In the genomic region with DNA sequence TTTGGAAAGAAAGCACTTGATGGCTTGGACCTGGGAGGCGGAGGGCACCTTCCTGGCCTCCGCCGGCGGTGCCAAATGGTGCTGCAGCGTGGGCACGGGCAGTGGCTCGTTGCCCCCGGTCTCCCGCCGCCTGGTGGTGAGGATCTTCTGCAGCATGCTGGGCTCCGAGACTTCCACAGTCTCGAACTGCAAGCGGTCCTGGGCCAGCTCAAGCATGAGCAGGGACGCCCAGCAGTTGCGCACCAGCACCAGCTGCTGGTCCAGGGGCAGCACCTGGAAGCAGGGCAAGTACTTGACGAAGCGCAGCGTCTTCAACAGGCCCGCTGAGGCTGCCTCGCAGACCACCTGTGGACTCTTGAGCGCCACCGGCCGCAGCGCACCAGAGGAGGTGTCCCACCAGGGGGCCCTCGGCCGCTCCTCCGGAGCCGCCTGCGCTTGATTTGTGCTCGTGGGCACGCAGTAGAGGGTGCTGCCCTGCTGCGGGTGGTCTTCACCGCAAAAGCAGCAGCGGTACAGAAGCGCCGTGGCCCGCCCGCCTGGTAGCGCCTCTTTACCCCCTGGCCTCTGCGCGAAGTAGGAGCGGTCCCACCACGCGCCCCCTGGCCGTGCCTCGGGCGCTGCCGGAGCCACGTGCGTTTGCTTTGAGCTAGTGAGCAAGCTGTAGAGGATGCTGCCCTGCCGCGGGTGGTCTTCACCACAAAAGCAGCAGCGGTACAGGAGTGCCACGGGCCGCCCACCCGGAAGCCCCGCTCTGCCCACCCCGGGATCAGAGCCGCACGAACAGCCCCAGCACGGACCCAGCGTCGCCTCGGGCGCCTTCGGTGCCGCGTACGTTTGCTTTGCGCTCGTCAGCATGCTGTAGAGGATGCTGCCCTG, we compare ENCODE assay signal across 1 cellular context.
TF ChIP-seq lines count a peak whose summit lies in the region.

No MANE protein-coding gene starts in this region.

TF ChIP-seq in GM12878, 131 proteins besides CTCF, POLR2A, EP300 and RAD21:
- TF ChIP-seq, protein P1, sequence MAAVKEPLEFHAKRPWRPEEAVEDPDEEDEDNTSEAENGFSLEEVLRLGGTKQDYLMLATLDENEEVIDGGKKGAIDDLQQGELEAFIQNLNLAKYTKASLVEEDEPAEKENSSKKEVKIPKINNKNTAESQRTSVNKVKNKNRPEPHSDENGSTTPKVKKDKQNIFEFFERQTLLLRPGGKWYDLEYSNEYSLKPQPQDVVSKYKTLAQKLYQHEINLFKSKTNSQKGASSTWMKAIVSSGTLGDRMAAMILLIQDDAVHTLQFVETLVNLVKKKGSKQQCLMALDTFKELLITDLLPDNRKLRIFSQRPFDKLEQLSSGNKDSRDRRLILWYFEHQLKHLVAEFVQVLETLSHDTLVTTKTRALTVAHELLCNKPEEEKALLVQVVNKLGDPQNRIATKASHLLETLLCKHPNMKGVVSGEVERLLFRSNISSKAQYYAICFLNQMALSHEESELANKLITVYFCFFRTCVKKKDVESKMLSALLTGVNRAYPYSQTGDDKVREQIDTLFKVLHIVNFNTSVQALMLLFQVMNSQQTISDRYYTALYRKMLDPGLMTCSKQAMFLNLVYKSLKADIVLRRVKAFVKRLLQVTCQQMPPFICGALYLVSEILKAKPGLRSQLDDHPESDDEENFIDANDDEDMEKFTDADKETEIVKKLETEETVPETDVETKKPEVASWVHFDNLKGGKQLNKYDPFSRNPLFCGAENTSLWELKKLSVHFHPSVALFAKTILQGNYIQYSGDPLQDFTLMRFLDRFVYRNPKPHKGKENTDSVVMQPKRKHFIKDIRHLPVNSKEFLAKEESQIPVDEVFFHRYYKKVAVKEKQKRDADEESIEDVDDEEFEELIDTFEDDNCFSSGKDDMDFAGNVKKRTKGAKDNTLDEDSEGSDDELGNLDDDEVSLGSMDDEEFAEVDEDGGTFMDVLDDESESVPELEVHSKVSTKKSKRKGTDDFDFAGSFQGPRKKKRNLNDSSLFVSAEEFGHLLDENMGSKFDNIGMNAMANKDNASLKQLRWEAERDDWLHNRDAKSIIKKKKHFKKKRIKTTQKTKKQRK (IDR thresholded peaks at IDR 0.05; ENCODE audit: low read depth, low read length): no peak
- TF ChIP-seq SPI1 (IDR thresholded peaks at IDR 0.05; ENCODE audit: borderline replicate concordance, insufficient read depth, low read depth, low read length) (no peak), ZNF274 (IDR thresholded peaks at IDR 0.05; ENCODE audit: insufficient read depth, insufficient read length) (no peak), ZNF217 (IDR thresholded peaks at IDR 0.05) (no peak), ZNF622 (IDR thresholded peaks at IDR 0.05) (no peak), MTA2 (IDR thresholded peaks at IDR 0.05; ENCODE audit: low read depth) (no peak), CBFB (IDR thresholded peaks at IDR 0.05; ENCODE audit: low read depth) (no peak), LARP7 (IDR thresholded peaks at IDR 0.05) (no peak), SREBF1 (IDR thresholded peaks at IDR 0.05; ENCODE audit: low read length) (no peak), GATAD2B (conservative IDR thresholded peaks at IDR 0.05; ENCODE audit: low read depth) (no peak), HDAC6 (IDR thresholded peaks at IDR 0.05; ENCODE audit: unreplicated experiment) (no peak)
- TF ChIP-seq, protein P2, sequence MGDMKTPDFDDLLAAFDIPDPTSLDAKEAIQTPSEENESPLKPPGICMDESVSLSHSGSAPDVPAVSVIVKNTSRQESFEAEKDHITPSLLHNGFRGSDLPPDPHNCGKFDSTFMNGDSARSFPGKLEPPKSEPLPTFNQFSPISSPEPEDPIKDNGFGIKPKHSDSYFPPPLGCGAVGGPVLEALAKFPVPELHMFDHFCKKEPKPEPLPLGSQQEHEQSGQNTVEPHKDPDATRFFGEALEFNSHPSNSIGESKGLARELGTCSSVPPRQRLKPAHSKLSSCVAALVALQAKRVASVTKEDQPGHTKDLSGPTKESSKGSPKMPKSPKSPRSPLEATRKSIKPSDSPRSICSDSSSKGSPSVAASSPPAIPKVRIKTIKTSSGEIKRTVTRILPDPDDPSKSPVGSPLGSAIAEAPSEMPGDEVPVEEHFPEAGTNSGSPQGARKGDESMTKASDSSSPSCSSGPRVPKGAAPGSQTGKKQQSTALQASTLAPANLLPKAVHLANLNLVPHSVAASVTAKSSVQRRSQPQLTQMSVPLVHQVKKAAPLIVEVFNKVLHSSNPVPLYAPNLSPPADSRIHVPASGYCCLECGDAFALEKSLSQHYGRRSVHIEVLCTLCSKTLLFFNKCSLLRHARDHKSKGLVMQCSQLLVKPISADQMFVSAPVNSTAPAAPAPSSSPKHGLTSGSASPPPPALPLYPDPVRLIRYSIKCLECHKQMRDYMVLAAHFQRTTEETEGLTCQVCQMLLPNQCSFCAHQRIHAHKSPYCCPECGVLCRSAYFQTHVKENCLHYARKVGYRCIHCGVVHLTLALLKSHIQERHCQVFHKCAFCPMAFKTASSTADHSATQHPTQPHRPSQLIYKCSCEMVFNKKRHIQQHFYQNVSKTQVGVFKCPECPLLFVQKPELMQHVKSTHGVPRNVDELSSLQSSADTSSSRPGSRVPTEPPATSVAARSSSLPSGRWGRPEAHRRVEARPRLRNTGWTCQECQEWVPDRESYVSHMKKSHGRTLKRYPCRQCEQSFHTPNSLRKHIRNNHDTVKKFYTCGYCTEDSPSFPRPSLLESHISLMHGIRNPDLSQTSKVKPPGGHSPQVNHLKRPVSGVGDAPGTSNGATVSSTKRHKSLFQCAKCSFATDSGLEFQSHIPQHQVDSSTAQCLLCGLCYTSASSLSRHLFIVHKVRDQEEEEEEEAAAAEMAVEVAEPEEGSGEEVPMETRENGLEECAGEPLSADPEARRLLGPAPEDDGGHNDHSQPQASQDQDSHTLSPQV (IDR thresholded peaks at IDR 0.05): no peak
- TF ChIP-seq, protein P3, sequence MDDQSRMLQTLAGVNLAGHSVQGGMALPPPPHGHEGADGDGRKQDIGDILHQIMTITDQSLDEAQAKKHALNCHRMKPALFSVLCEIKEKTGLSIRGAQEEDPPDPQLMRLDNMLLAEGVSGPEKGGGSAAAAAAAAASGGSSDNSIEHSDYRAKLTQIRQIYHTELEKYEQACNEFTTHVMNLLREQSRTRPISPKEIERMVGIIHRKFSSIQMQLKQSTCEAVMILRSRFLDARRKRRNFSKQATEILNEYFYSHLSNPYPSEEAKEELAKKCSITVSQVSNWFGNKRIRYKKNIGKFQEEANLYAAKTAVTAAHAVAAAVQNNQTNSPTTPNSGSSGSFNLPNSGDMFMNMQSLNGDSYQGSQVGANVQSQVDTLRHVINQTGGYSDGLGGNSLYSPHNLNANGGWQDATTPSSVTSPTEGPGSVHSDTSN (IDR thresholded peaks at IDR 0.05; ENCODE audit: insufficient replicate concordance, low read depth, low read length): no peak
- TF ChIP-seq, protein P4, sequence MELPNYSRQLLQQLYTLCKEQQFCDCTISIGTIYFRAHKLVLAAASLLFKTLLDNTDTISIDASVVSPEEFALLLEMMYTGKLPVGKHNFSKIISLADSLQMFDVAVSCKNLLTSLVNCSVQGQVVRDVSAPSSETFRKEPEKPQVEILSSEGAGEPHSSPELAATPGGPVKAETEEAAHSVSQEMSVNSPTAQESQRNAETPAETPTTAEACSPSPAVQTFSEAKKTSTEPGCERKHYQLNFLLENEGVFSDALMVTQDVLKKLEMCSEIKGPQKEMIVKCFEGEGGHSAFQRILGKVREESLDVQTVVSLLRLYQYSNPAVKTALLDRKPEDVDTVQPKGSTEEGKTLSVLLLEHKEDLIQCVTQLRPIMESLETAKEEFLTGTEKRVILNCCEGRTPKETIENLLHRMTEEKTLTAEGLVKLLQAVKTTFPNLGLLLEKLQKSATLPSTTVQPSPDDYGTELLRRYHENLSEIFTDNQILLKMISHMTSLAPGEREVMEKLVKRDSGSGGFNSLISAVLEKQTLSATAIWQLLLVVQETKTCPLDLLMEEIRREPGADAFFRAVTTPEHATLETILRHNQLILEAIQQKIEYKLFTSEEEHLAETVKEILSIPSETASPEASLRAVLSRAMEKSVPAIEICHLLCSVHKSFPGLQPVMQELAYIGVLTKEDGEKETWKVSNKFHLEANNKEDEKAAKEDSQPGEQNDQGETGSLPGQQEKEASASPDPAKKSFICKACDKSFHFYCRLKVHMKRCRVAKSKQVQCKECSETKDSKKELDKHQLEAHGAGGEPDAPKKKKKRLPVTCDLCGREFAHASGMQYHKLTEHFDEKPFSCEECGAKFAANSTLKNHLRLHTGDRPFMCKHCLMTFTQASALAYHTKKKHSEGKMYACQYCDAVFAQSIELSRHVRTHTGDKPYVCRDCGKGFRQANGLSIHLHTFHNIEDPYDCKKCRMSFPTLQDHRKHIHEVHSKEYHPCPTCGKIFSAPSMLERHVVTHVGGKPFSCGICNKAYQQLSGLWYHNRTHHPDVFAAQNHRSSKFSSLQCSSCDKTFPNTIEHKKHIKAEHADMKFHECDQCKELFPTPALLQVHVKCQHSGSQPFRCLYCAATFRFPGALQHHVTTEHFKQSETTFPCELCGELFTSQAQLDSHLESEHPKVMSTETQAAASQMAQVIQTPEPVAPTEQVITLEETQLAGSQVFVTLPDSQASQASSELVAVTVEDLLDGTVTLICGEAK (IDR thresholded peaks at IDR 0.05; ENCODE audit: borderline replicate concordance): no peak
